ENCODE assay signal across 8 cellular contexts in genomic region chr19:50330365-50331078, GRCh38. TPM values are rescaled to one million over a fixed set of nuclear protein-coding genes. Genes with fewer than 3 reads are reported as not detected.
DNase-seq lines count a peak whose midpoint lies in the region; ATAC-seq and TF ChIP-seq lines count a peak whose summit lies in the region.

No MANE protein-coding gene starts in this region.

- H3K27ac ChIP-seq in angular gyrus (ENCODE audit: low read depth, low read length) (peak overlapping the region; percentile 73), smooth muscle cell (ENCODE audit: low read depth) (no peak overlapping the region)

- peak overlapping the region; percentile 51 for H3K4me3 ChIP-seq in smooth muscle cell

- DNase-seq in AG08395 (ENCODE audit: low spot score) (peak; percentile 41), NCI-H1092 (lab: John Stamatoyannopoulos, UW) (peak; percentile 72), T-cell (peak; percentile 41 to 86 (median 73)), inferior parietal cortex (ENCODE audit: extremely low spot score) (peak; percentile 77), smooth muscle cell (lab: John Stamatoyannopoulos, UW; ENCODE audit: unreplicated experiment) (peak; percentile 14), KG1 (lab: John Stamatoyannopoulos, UW) (no peak)

- peaks cover 3 to 10% (median 5%) of the 10 kb centered on the region in 3 donors for H3K9me3 Mint-ChIP-seq in T-cell

- H3K4me1 ChIP-seq in smooth muscle cell (ENCODE audit: low read depth), result peaks cover 18% of the 10 kb centered on the region

- peaks cover 60 to 65% of the 10 kb centered on the region in 2 donors for H3K27me3 Mint-ChIP-seq in T-cell

- ATAC-seq in GM19438 (IDR thresholded peaks at IDR 0.05; ENCODE audit: low read depth, unreplicated experiment) (peak; percentile 32), T-cell (replicated peaks in 1 of 4) (peak; percentile 43 to 54 (median 50))

- H3K9me3 ChIP-seq in smooth muscle cell (replicated peaks; ENCODE audit: low read depth), result no peaks in the 10 kb centered on the region

- H3K9ac ChIP-seq in smooth muscle cell (ENCODE audit: low read depth), result no peak overlapping the region

- CTCF ChIA-PET in T-cell (lab: Charles Lee), result no interaction called here

- peaks cover 54 to 75% (median 61%) of the 10 kb centered on the region in 3 donors for H3K4me1 Mint-ChIP-seq in T-cell

- H3K36me3 ChIP-seq in smooth muscle cell (ENCODE audit: low read depth), result no peaks in the 10 kb centered on the region

- no peak for TF ChIP-seq CTCF in smooth muscle cell (IDR thresholded peaks at IDR 0.05; ENCODE audit: borderline replicate concordance, insufficient read depth, poor library complexity, severe bottlenecking)

- H3K27ac Mint-ChIP-seq in T-cell, result peak overlapping the region in 1 of 2 donors; percentile 73

- H3K79me2 ChIP-seq in smooth muscle cell (ENCODE audit: low read depth), result no peaks in the 10 kb centered on the region

- peaks cover 19% of the 10 kb centered on the region for H3K27me3 ChIP-seq in smooth muscle cell (ENCODE audit: low read depth)

- H2AFZ ChIP-seq in smooth muscle cell (ENCODE audit: low read depth), result peak overlapping the region; percentile 86

- H4K20me1 ChIP-seq in smooth muscle cell (ENCODE audit: low read depth), result peaks cover 24% of the 10 kb centered on the region

- 7% methylated on average over 23 of the region's 48 CpGs for WGBS in smooth muscle cell (ENCODE audit: low lambda C conversion rate)

- peaks cover 4% of the 10 kb centered on the region for H3K36me3 Mint-ChIP-seq in T-cell

- POLR2A ChIA-PET in T-cell (lab: Charles Lee), result no interaction called here

- H3K4me3 Mint-ChIP-seq in T-cell, result peak overlapping the region; percentile 61 to 84 (median 69)

- H3K4me2 ChIP-seq in smooth muscle cell, result peak overlapping the region; percentile 90

- peaks cover 14% of the 10 kb centered on the region for H3F3A ChIP-seq in smooth muscle cell (ENCODE audit: low read depth)

RNA-seq across cellular contexts. Expression of gene KCNC3, which starts 1.3 kb away (rescaled TPM):
- total RNA-seq in T-cell, result 1 to 10 TPM in 4 of 5 donors, under 1 TPM in 1; 0.75 to 4.3 (median 1.5) TPM
- 0.54 and 1.4 TPM in 2 replicates for total RNA-seq in smooth muscle cell
- 0.46 and 1.3 TPM in 2 replicates for polyA plus RNA-seq in smooth muscle cell

RNA-seq across cellular contexts. Expression of gene NAPSA, which starts 34.9 kb away (rescaled TPM):
- 1 to 10 TPM; 2.6 to 7.1 (median 3.0) TPM for total RNA-seq in T-cell
- 0.27 and 0.72 TPM in 2 replicates for total RNA-seq in smooth muscle cell
- 0.65 and 2.1 TPM in 2 replicates for polyA plus RNA-seq in smooth muscle cell

RNA-seq across cellular contexts. Expression of gene NR1H2, which starts 45.7 kb away (rescaled TPM):
- total RNA-seq in T-cell (100 to 1,000 TPM; 109 to 236 (median 117) TPM), smooth muscle cell (39.5 and 48.3 TPM in 2 replicates)
- polyA plus RNA-seq in smooth muscle cell, result 69.7 and 85.7 TPM in 2 replicates

RNA-seq across cellular contexts. Expression of gene POLD1, which starts 53.6 kb away (rescaled TPM):
- 10 to 100 TPM; 32.9 to 67.1 (median 54.0) TPM for total RNA-seq in T-cell
- total RNA-seq in smooth muscle cell, result 14.9 and 16.0 TPM in 2 replicates
- polyA plus RNA-seq in smooth muscle cell, result 37.6 and 41.6 TPM in 2 replicates
